Comparison of ENCODE assay signal across 14 cellular contexts in the genomic region with DNA sequence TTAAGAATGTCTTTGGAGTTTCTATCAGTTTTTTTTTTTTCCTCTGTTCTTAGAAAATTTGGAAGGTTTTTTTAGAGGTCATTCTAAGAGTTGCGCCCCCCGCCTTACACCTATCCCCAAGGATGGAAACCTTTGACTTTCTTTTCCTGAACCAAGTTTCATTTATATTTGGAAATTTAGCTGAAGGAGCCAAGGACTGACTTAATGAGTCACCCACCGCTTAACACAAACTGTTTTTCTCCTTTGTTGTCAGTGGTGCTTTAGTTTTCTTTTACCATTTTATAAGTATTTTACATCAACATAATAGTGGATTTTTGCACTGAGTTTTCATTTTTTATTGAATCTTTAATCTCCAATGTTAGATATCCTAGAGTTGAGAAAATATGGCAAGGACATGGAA. TPM values are rescaled to one million over a fixed set of nuclear protein-coding genes. Genes with fewer than 3 reads are reported as not detected.
A peak's percentile ranks its signal among the peaks of the same experiment; 100 is the strongest.
DNase-seq lines count a peak whose midpoint lies in the region; ATAC-seq and TF ChIP-seq lines count a peak whose summit lies in the region.
"Had no signal": no experiment of that assay in that cellular context is flagged by ENCODE, and none has a peak within 500 bp of the region (broad histone marks: within the 10 kb centered on the region; RNA-seq: fewer than 3 reads in every experiment).

No MANE protein-coding gene starts in this region.

- peak overlapping the region; percentile 24; the same call in 1 of the 2 replicates for H3K27ac ChIP-seq in ACC112 (ENCODE audit: low read depth, low read length)
- peak overlapping the region; percentile 2; the same call in 1 of the 2 replicates for H3K27ac ChIP-seq in GM23248
- no peak overlapping the region for H3K27ac ChIP-seq in vagina

- no peaks in the 10 kb centered on the region for H3K9me2 ChIP-seq in GM23248 (ENCODE audit: insufficient read depth)

- TF ChIP-seq POLR2A in vagina (IDR thresholded peaks at IDR 0.05), result no peak

- peaks cover 64% of the 10 kb centered on the region for H3K4me1 Mint-ChIP-seq in chondrocyte (ENCODE audit: low read depth)
- H3K4me1 Mint-ChIP-seq in osteocyte (ENCODE audit: unreplicated experiment), result peaks cover 39% of the 10 kb centered on the region

- H3K9ac ChIP-seq in GM23248, result no peak overlapping the region

- in situ Hi-C loops in GM23248 (cut with MboI), result no loop called here

- peaks cover 92% of the 10 kb centered on the region for H3K79me2 ChIP-seq in ACC112 (ENCODE audit: control insufficient read depth, insufficient read depth, low read length, unreplicated experiment)
- H3K79me2 ChIP-seq in GM23248 (ENCODE audit: insufficient read depth), result peaks cover 100% of the 10 kb centered on the region

- H4K20me1 ChIP-seq in GM23248 (ENCODE audit: insufficient read depth), result peaks cover 28% of the 10 kb centered on the region

- WGBS in GM23248 (ENCODE audit: low coverage in 1 of 2, low lambda C conversion rate in 2 of 2, missing lambda C conversion rate in 2 of 2), 2 experiments, result 82 to 90% methylated on average over 3 of the region's 3 CpGs

- H3K9me3 Mint-ChIP-seq in chondrocyte (ENCODE audit: low read depth), result peaks cover 2% of the 10 kb centered on the region
- peaks cover 8% of the 10 kb centered on the region for H3K9me3 Mint-ChIP-seq in osteocyte (ENCODE audit: unreplicated experiment)

- H3K36me3 ChIP-seq in ACC112 (ENCODE audit: insufficient read depth, low read length), result 0 out of 2 replicates have a peak, but pooled peaks cover 3% of the 10 kb centered on the region
- H3K36me3 ChIP-seq in GM23248 (ENCODE audit: low read depth), result no peaks in the 10 kb centered on the region
- H3K36me3 ChIP-seq in vagina, result no peaks in the 10 kb centered on the region
- H3K36me3 ChIP-seq: BE2C had no signal

- peak; percentile 37 for DNase-seq in GM23248
- no peak for DNase-seq in chondrocyte (ENCODE audit: low spot score)
- DNase-seq in osteocyte (ENCODE audit: extremely low spot score, unreplicated experiment), result no peak
- no peak for DNase-seq in DMS79 treated with DMSO at 0.1 percent for 48 hours (lab: John Stamatoyannopoulos, UW)
- no peak for DNase-seq in vagina (ENCODE audit: extremely low spot score in 2 of 2)
- DNase-seq: BE2C, H7, MV-4-11, NCI-H1417 treated with DMSO at 0.1 percent for 48 hours, NCI-H2029 treated with DMSO at 0.1 percent for 48 hours, NCI-H524, SIG-M5 had no signal

- H3K4me1 ChIP-seq in ACC112 (ENCODE audit: control insufficient read depth, insufficient read depth, low read length, unreplicated experiment) (peaks cover 29% of the 10 kb centered on the region), GM23248 (ENCODE audit: insufficient read depth) (peaks cover 14% of the 10 kb centered on the region), vagina (peaks cover 66% of the 10 kb centered on the region)
- H3K4me1 ChIP-seq: BE2C had no signal

- H3K27me3 ChIP-seq in ACC112 (ENCODE audit: insufficient read depth, low read length), result no peaks in the 10 kb centered on the region
- no peaks in the 10 kb centered on the region for H3K27me3 ChIP-seq in GM23248 (replicated peaks; ENCODE audit: insufficient read depth)
- H3K27me3 ChIP-seq in vagina, result no peaks in the 10 kb centered on the region
- H3K27me3 ChIP-seq: BE2C had no signal

- H2AFZ ChIP-seq in ACC112 (ENCODE audit: low read length, unreplicated experiment), result no peak overlapping the region
- no peak overlapping the region for H2AFZ ChIP-seq in GM23248

- peaks cover 23% of the 10 kb centered on the region; the same call in 1 of the 2 replicates for H3F3A ChIP-seq in GM23248 (ENCODE audit: insufficient read depth)

- intact Hi-C loops in vagina (cut with DNase I), result no loop called here

- no peak for ATAC-seq in GM21447 (IDR thresholded peaks at IDR 0.05; ENCODE audit: unreplicated experiment)

- no peaks in the 10 kb centered on the region for H3K36me3 Mint-ChIP-seq in chondrocyte (ENCODE audit: low read depth)
- H3K36me3 Mint-ChIP-seq in osteocyte (ENCODE audit: unreplicated experiment), result peaks cover 3% of the 10 kb centered on the region

- H3K4me2 ChIP-seq in GM23248 (ENCODE audit: unreplicated experiment), result peak overlapping the region; percentile 7

- H3K4me3 ChIP-seq in ACC112 (ENCODE audit: low read depth, low read length) (peak overlapping the region; percentile 14; the same call in 1 of the 2 replicates), GM23248 (no peak overlapping the region), vagina (no peak overlapping the region)

- H3K27me3 Mint-ChIP-seq in chondrocyte (ENCODE audit: low read depth) (no peaks in the 10 kb centered on the region), osteocyte (ENCODE audit: unreplicated experiment) (no peaks in the 10 kb centered on the region)

- H3K27ac Mint-ChIP-seq in chondrocyte (ENCODE audit: unreplicated experiment) (peak overlapping the region; percentile 85), osteocyte (ENCODE audit: unreplicated experiment) (peak overlapping the region; percentile 79)

- H3K9me3 ChIP-seq in GM23248 (ENCODE audit: low read depth) (no peaks in the 10 kb centered on the region), vagina (no peaks in the 10 kb centered on the region)
- H3K9me3 ChIP-seq: BE2C had no signal

- H3K4me3 Mint-ChIP-seq in chondrocyte (ENCODE audit: unreplicated experiment), result no peak overlapping the region
- H3K4me3 Mint-ChIP-seq in osteocyte (ENCODE audit: unreplicated experiment), result no peak overlapping the region

- TF ChIP-seq CTCF in chondrocyte (IDR thresholded peaks at IDR 0.05) (no peak), osteocyte (IDR thresholded peaks at IDR 0.05) (no peak), vagina (IDR thresholded peaks at IDR 0.05) (no peak)

RNA-seq across cellular contexts. Expression of a gene that starts 25.3 kb away (rescaled TPM):
- 36.0 and 41.5 TPM in 2 replicates for total RNA-seq in GM23248 (2014; rRNA removed; shearing (Covaris generic))
- 5.8 and 8.0 TPM in 2 replicates for polyA plus RNA-seq in GM23248 (2016; fragmentation: Nextera tagmentation; extraction: Ambion mirVana)
- total RNA-seq in chondrocyte (47.2 to 58.9 TPM (median 58.5 TPM) in 3 replicates), osteocyte (45.2 and 48.9 TPM in 2 replicates), vagina (39.0 TPM)
